In genomic region chr14:100203962-100204834, GRCh38 we compare ENCODE assay signal across 17 cellular contexts. TPM values are rescaled to one million over a fixed set of nuclear protein-coding genes. Genes with fewer than 3 reads are reported as not detected.
A peak's percentile ranks its signal among the peaks of the same experiment; 100 is the strongest.
DNase-seq lines count a peak whose midpoint lies in the region; ATAC-seq, FAIRE-seq and TF ChIP-seq lines count a peak whose summit lies in the region.
"Had no signal": no experiment of that assay in that cellular context is flagged by ENCODE, and none has a peak within 500 bp of the region (broad histone marks: within the 10 kb centered on the region; RNA-seq: fewer than 3 reads in every experiment).

No MANE protein-coding gene starts in this region.

- TF ChIP-seq CTCF in A549 (IDR thresholded peaks at IDR 0.05) (no peak), LNCaP clone FGC (IDR thresholded peaks at IDR 0.05; ENCODE audit: control insufficient read depth, extremely low read depth, insufficient read depth) (no peak), choroid plexus epithelial cell (conservative IDR thresholded peaks at IDR 0.05; ENCODE audit: low read depth, low read length) (no peak), HepG2 (CRISPR knock-in tag; IDR thresholded peaks at IDR 0.05) (peak; percentile 11; the same call in 1 of the 2 replicates), mesothelial cell of epicardium (IDR thresholded peaks at IDR 0.05; ENCODE audit: unreplicated experiment) (no peak)

- H3K9ac ChIP-seq in HepG2 (ENCODE audit: insufficient read depth, low read depth, low read length): no peak overlapping the region

- no peaks in the 10 kb centered on the region for H3K27me3 ChIP-seq in HepG2 (ENCODE audit: control insufficient read depth in 1 of 2, insufficient read depth in 2 of 2, low read length in 2 of 2)

- H3K9me3 ChIP-seq in A549 (no peaks in the 10 kb centered on the region), HepG2 (ENCODE audit: low read length) (no peaks in the 10 kb centered on the region)

- no peaks in the 10 kb centered on the region for H3K27me3 Mint-ChIP-seq in mesothelial cell of epicardium (ENCODE audit: low read depth)
- H3K27me3 Mint-ChIP-seq: T-helper 17 cell had no signal

- 38% methylated on average over 4 of the region's 4 CpGs for WGBS in A549 (ENCODE audit: missing lambda C conversion rate)
- WGBS in HepG2 (ENCODE audit: low lambda C conversion rate): 10% methylated on average over 4 of the region's 4 CpGs

- TF ChIP-seq POLR2A in A549 (IDR thresholded peaks at IDR 0.05; ENCODE audit: low read length) (no peak), HepG2 (IDR thresholded peaks at IDR 0.05; ENCODE audit: insufficient read depth in 1 of 2, low read depth in 2 of 2, low read length in 2 of 2) (no peak)

- H2AFZ ChIP-seq in HepG2 (ENCODE audit: low read length): no peak overlapping the region

- no peak for TF ChIP-seq RAD21 in A549 (conservative IDR thresholded peaks at IDR 0.05 in 1 of 2, IDR thresholded peaks at IDR 0.05 in 1 of 2)
- no peak for TF ChIP-seq RAD21 in HepG2 (CRISPR knock-in tag; IDR thresholded peaks at IDR 0.05)

- H3K27ac ChIP-seq in A549: peak overlapping the region; percentile 52 to 69; a peak in 5 of 6 replicates
- H3K27ac ChIP-seq in HepG2 (ENCODE audit: extremely low read length, insufficient read depth, low read length): peak overlapping the region; percentile 59

- peaks cover 22% of the 10 kb centered on the region for H3K4me1 ChIP-seq in A549
- peaks cover 50% of the 10 kb centered on the region for H3K4me1 ChIP-seq in HepG2 (ENCODE audit: insufficient read depth, low read length)

- in situ Hi-C loops in HepG2 (cut with HindIII; ENCODE audit: extremely low pct_ligation_motif_present, low pct_unique_long_range_greater_than_20kb): no loop called here

- no peaks in the 10 kb centered on the region for H3K9me3 Mint-ChIP-seq in mesothelial cell of epicardium
- H3K9me3 Mint-ChIP-seq: HFFc6; stimulated activated effector memory CD8-positive, alpha-beta T cell treated with anti-CD3 and anti-CD28 coated beads, Interleukin-12 subunit alpha, Interleukin-12 subunit beta, amount 100 ng/mL, for 72 hours had no signal

- intact Hi-C loops in HepG2 (cut with micrococcal nuclease; ENCODE audit: unreplicated experiment): loop anchor here (2.0 kb wide), 1 partner anchor 37 kb away; no protein-coding TSS in a partner anchor

- no peak overlapping the region for H3K27ac Mint-ChIP-seq in mesothelial cell of epicardium
- H3K27ac Mint-ChIP-seq: HFFc6; stimulated activated effector memory CD8-positive, alpha-beta T cell treated with anti-CD3 and anti-CD28 coated beads, Interleukin-12 subunit alpha, Interleukin-12 subunit beta, amount 100 ng/mL, for 72 hours; T-helper 17 cell had no signal

- H3K4me1 Mint-ChIP-seq in mesothelial cell of epicardium: no peaks in the 10 kb centered on the region
- H3K4me1 Mint-ChIP-seq: stimulated activated effector memory CD8-positive, alpha-beta T cell treated with anti-CD3 and anti-CD28 coated beads, Interleukin-12 subunit alpha, Interleukin-12 subunit beta, amount 100 ng/mL, for 72 hours; T-helper 17 cell had no signal

- CTCF ChIA-PET in A549 (lab: Yijun Ruan, JAX): interaction anchor here (0.6 to 4.2 kb wide), 5 partner anchors 9 to 109 kb away, joined by 3 to 53 read pairs (median 4); no protein-coding TSS in a partner anchor
- CTCF ChIA-PET in HepG2 (lab: Yijun Ruan, JAX; ENCODE audit: low intra/inter-chr PET ratio, low total read pairs): no interaction called here

- TF ChIP-seq EP300 in A549 (IDR thresholded peaks at IDR 0.05): peak in 1 of 2 experiments; percentile 34; a peak in 1 of 5 replicates
- peak in 1 of 2 experiments; percentile 79; a peak in 2 of 4 replicates for TF ChIP-seq EP300 in HepG2 (IDR thresholded peaks at IDR 0.05; ENCODE audit: low read depth in 2 of 2, low read length in 2 of 2)
- peak; percentile 41; the same call in 1 of the 2 replicates for TF ChIP-seq EP300 in HepG2 (CRISPR knock-in tag; IDR thresholded peaks at IDR 0.05; ENCODE audit: borderline replicate concordance)

- H3K36me3 Mint-ChIP-seq in mesothelial cell of epicardium: peaks cover 10% of the 10 kb centered on the region
- H3K36me3 Mint-ChIP-seq: stimulated activated effector memory CD8-positive, alpha-beta T cell treated with anti-CD3 and anti-CD28 coated beads, Interleukin-12 subunit alpha, Interleukin-12 subunit beta, amount 100 ng/mL, for 72 hours had no signal

- no peak overlapping the region for H3K4me3 Mint-ChIP-seq in mesothelial cell of epicardium
- H3K4me3 Mint-ChIP-seq: HFFc6; stimulated activated effector memory CD8-positive, alpha-beta T cell treated with anti-CD3 and anti-CD28 coated beads, Interleukin-12 subunit alpha, Interleukin-12 subunit beta, amount 100 ng/mL, for 72 hours; T-helper 17 cell had no signal

- ATAC-seq in A549: peak; percentile 71 to 81
- peak; percentile 89 for ATAC-seq in HepG2
- ATAC-seq in HG02938 (IDR thresholded peaks at IDR 0.05; ENCODE audit: unreplicated experiment): no peak
- no peak for ATAC-seq in HG02798 (IDR thresholded peaks at IDR 0.05; ENCODE audit: poor library complexity, unreplicated experiment)
- ATAC-seq: stimulated activated effector memory CD8-positive, alpha-beta T cell treated with anti-CD3 and anti-CD28 coated beads, Interleukin-12 subunit alpha, Interleukin-12 subunit beta, amount 100 ng/mL, for 72 hours; T-helper 17 cell had no signal

- H3K36me3 ChIP-seq in HepG2 (replicated peaks in 1 of 2; ENCODE audit: control insufficient read depth in 1 of 2, insufficient read depth in 2 of 2, low read length in 2 of 2): no peaks in the 10 kb centered on the region

- no TSS peak for BruUV-seq in HepG2 (replicated peaks; lab: Mats Ljungman, UMichigan)

- no peaks in the 10 kb centered on the region for H3K79me2 ChIP-seq in HepG2 (ENCODE audit: insufficient read depth, low read length)

- H4K20me1 ChIP-seq in HepG2 (ENCODE audit: insufficient read depth, low read length): no peaks in the 10 kb centered on the region

- FAIRE-seq in A549 (lab: Jason Lieb, UNC) (peak; percentile 77), HepG2 (lab: Jason Lieb, UNC) (peak; percentile 99)

- peak in 1 of 2 experiments; percentile 79 for DNase-seq in A549 (ENCODE audit: low read depth in 1 of 2, low spot score in 1 of 2)
- peak; percentile 21 for DNase-seq in LNCaP clone FGC (ENCODE audit: low read depth)
- DNase-seq in choroid plexus epithelial cell (ENCODE audit: low read depth): peak; percentile 76
- peak; percentile 96 for DNase-seq in HepG2 (ENCODE audit: low spot score)
- no peak for DNase-seq in midbrain (lab: John Stamatoyannopoulos, UW)
- DNase-seq in mesothelial cell of epicardium (ENCODE audit: low spot score in 2 of 2, unreplicated experiment in 2 of 2): no peak
- DNase-seq: ACHN; activated naive CD4-positive, alpha-beta T cell treated with Interleukin-2 at 50 U/mL for 16 hours; effector CD8-positive, alpha-beta T cell; GDM1; HFFc6; MV-4-11; T-helper 17 cell had no signal

- POLR2A ChIA-PET in A549 (lab: Yijun Ruan, JAX): interaction anchor here (0.5 to 2.1 kb wide), 3 partner anchors 9 to 11 kb away, joined by 3 to 7 read pairs (median 4); no protein-coding TSS in a partner anchor
- POLR2A ChIA-PET in HepG2 (lab: Yijun Ruan, JAX): interaction anchor here (0.9 to 3.8 kb wide), 6 partner anchors 9 to 68 kb away, joined by 3 to 48 read pairs (median 22); no protein-coding TSS in a partner anchor

- H3K4me3 ChIP-seq in A549: no peak overlapping the region
- H3K4me3 ChIP-seq in LNCaP clone FGC (ENCODE audit: low read depth, low read length): no peak overlapping the region
- no peak overlapping the region for H3K4me3 ChIP-seq in choroid plexus epithelial cell (ENCODE audit: low read depth, low read length)
- H3K4me3 ChIP-seq in HepG2 (replicated peaks in 1 of 3; ENCODE audit: insufficient read depth in 1 of 3, low read depth in 2 of 3, low read length in 3 of 3): no peak overlapping the region; a peak in 1 of 6 replicates
- H3K4me3 ChIP-seq: smooth muscle cell had no signal

- H3K4me2 ChIP-seq in A549 (peak overlapping the region; percentile 62), HepG2 (ENCODE audit: low read depth, low read length) (peak overlapping the region; percentile 53)
- H3K4me2 ChIP-seq: smooth muscle cell had no signal

RNA-seq across cellular contexts. Expression of gene YY1, which starts 34.7 kb away (rescaled TPM):
- polyA plus RNA-seq in A549 (2011; rRNA removed) (61.6 and 65.8 TPM in 2 replicates), A549 (2017; fragmentation: RNase III; extraction: RNeasy Plus Mini Kit Qiagen cat#74134 plus additional on column Dnase treatment) (58.1 to 59.6 TPM (median 58.4 TPM) in 3 replicates), HepG2 (2011; rRNA removed) (23.9 and 29.4 TPM in 2 replicates)
- polyA plus RNA-seq in A549 (2012; cell fraction: cytosol; rRNA removed): 23.0 and 24.3 TPM in 2 replicates
- polyA plus RNA-seq in A549 (2012; cell fraction: nucleus; rRNA removed): 22.9 and 23.5 TPM in 2 replicates
- polyA minus RNA-seq in A549 (2011; rRNA and poly(A)+ RNA removed): 27.6 and 36.8 TPM in 2 replicates
- total RNA-seq in HepG2 (2016; rRNA removed; fragmentation: Illumina TruSeq; extraction: Trizol) (62.8 and 68.1 TPM in 2 replicates), mesothelial cell of epicardium (89.0 to 94.5 TPM (median 91.9 TPM) in 3 replicates)
- 18.9 and 19.0 TPM in 2 replicates for total RNA-seq in HepG2 (2016; cell fraction: cytosol; rRNA removed; fragmentation: Illumina TruSeq; extraction: Trizol; ENCODE audit: low read depth)
- total RNA-seq in HepG2 (2016; cell fraction: insoluble cytoplasmic fraction; rRNA removed; fragmentation: Illumina TruSeq; extraction: Trizol): 58.6 and 68.6 TPM in 2 replicates
- total RNA-seq in HepG2 (2016; cell fraction: membrane; rRNA removed; fragmentation: Illumina TruSeq; extraction: Trizol): 65.4 and 80.0 TPM in 2 replicates
- 38.0 and 40.7 TPM in 2 replicates for total RNA-seq in HepG2 (2016; cell fraction: nucleus; rRNA removed; fragmentation: Illumina TruSeq; extraction: Trizol)
- 13.8 and 18.5 TPM in 2 replicates for polyA plus RNA-seq in HepG2 (2011; cell fraction: cytosol; rRNA removed)
- polyA plus RNA-seq in HepG2 (2011; cell fraction: nucleus; rRNA removed): 23.8 and 24.4 TPM in 2 replicates
- 43.4 and 54.0 TPM in 2 replicates for polyA plus RNA-seq in HepG2 (2012)
- polyA plus RNA-seq in HepG2 (2016; cell fraction: cytosol; fragmentation: Illumina TruSeq; extraction: Trizol; ENCODE audit: low read depth): 29.1 and 32.3 TPM in 2 replicates
- polyA plus RNA-seq in HepG2 (2016; cell fraction: insoluble cytoplasmic fraction; fragmentation: Illumina TruSeq; extraction: Trizol; ENCODE audit: low read depth): 93.6 and 111 TPM in 2 replicates
- 65.2 and 73.0 TPM in 2 replicates for polyA plus RNA-seq in HepG2 (2016; cell fraction: membrane; fragmentation: Illumina TruSeq; extraction: Trizol; ENCODE audit: low read depth)
- 82.8 and 91.4 TPM in 2 replicates for polyA plus RNA-seq in HepG2 (2016; cell fraction: nucleus; fragmentation: Illumina TruSeq; extraction: Trizol; ENCODE audit: insufficient read depth, low read depth)
- 24.4 and 42.6 TPM in 2 replicates for polyA minus RNA-seq in HepG2 (2011; rRNA and poly(A)+ RNA removed; ENCODE audit: low replicate concordance)
- 17.8 and 23.1 TPM in 2 replicates for polyA minus RNA-seq in HepG2 (2011; cell fraction: cytosol; rRNA and poly(A)+ RNA removed)
- 36.4 and 41.8 TPM in 2 replicates for polyA minus RNA-seq in HepG2 (2011; cell fraction: nucleus; rRNA and poly(A)+ RNA removed)

RNA-seq across cellular contexts. Expression of gene DEGS2, which starts 44.8 kb away (rescaled TPM):
- polyA plus RNA-seq in A549 (2011; rRNA removed): 0.38 and 0.93 TPM in 2 replicates
- polyA plus RNA-seq in A549 (2012; cell fraction: cytosol; rRNA removed): 1.2 and 1.9 TPM in 2 replicates
- polyA plus RNA-seq in A549 (2012; cell fraction: nucleus; rRNA removed): 2.1 and 4.4 TPM in 2 replicates
- 1.1 to 2.3 TPM (median 1.6 TPM) in 3 replicates for polyA plus RNA-seq in A549 (2017; fragmentation: RNase III; extraction: RNeasy Plus Mini Kit Qiagen cat#74134 plus additional on column Dnase treatment)
- 0.39 and 0.91 TPM in 2 replicates for polyA minus RNA-seq in A549 (2011; rRNA and poly(A)+ RNA removed)
- total RNA-seq in HepG2 (2016; rRNA removed; fragmentation: Illumina TruSeq; extraction: Trizol): 0.09 TPM in 1 of 2 replicates, not detected in the other
- 0.18 and 0.30 TPM in 2 replicates for total RNA-seq in HepG2 (2016; cell fraction: cytosol; rRNA removed; fragmentation: Illumina TruSeq; extraction: Trizol; ENCODE audit: low read depth)
- 0.04 TPM in 2 replicates for total RNA-seq in HepG2 (2016; cell fraction: insoluble cytoplasmic fraction; rRNA removed; fragmentation: Illumina TruSeq; extraction: Trizol)
- total RNA-seq in HepG2 (2016; cell fraction: membrane; rRNA removed; fragmentation: Illumina TruSeq; extraction: Trizol): 0.07 and 0.19 TPM in 2 replicates
- 0.12 and 0.28 TPM in 2 replicates for total RNA-seq in HepG2 (2016; cell fraction: nucleus; rRNA removed; fragmentation: Illumina TruSeq; extraction: Trizol)
- polyA plus RNA-seq in HepG2 (2011; rRNA removed): 0.09 and 0.14 TPM in 2 replicates
- 0.15 and 0.30 TPM in 2 replicates for polyA plus RNA-seq in HepG2 (2011; cell fraction: cytosol; rRNA removed)
- 1.6 and 2.0 TPM in 2 replicates for polyA plus RNA-seq in HepG2 (2011; cell fraction: nucleus; rRNA removed)
- 0.25 and 0.91 TPM in 2 replicates for polyA plus RNA-seq in HepG2 (2012)
- not detected in 2 replicates for polyA plus RNA-seq in HepG2 (2016; cell fraction: cytosol; fragmentation: Illumina TruSeq; extraction: Trizol; ENCODE audit: low read depth)
- 0.07 TPM in 1 of 2 replicates, not detected in the other for polyA plus RNA-seq in HepG2 (2016; cell fraction: insoluble cytoplasmic fraction; fragmentation: Illumina TruSeq; extraction: Trizol; ENCODE audit: low read depth)
- not detected in 2 replicates for polyA plus RNA-seq in HepG2 (2016; cell fraction: membrane; fragmentation: Illumina TruSeq; extraction: Trizol; ENCODE audit: low read depth)
- 0.22 TPM in 1 of 2 replicates, not detected in the other for polyA plus RNA-seq in HepG2 (2016; cell fraction: nucleus; fragmentation: Illumina TruSeq; extraction: Trizol; ENCODE audit: insufficient read depth, low read depth)
- 0.30 and 1.6 TPM in 2 replicates for polyA minus RNA-seq in HepG2 (2011; rRNA and poly(A)+ RNA removed; ENCODE audit: low replicate concordance)
- polyA minus RNA-seq in HepG2 (2011; cell fraction: cytosol; rRNA and poly(A)+ RNA removed): 0.26 and 0.30 TPM in 2 replicates
- 0.37 and 0.90 TPM in 2 replicates for polyA minus RNA-seq in HepG2 (2011; cell fraction: nucleus; rRNA and poly(A)+ RNA removed)
- total RNA-seq in mesothelial cell of epicardium: 1.5 to 2.1 TPM (median 1.6 TPM) in 3 replicates
- total RNA-seq: HFFc6 had no signal

Comparison
In these comparisons a context has a peak if more than half of its experiments do, and no peak if none do; other contexts are left out.
1. ATAC-seq: peak in A549 (2 of 2) and HepG2 (single experiment); none in HG02938 (single experiment) and HG02798 (single experiment).
2. DNase-seq: peak in LNCaP clone FGC (single experiment), choroid plexus epithelial cell (single experiment) and HepG2 (single experiment); none in midbrain (single experiment) and mesothelial cell of epicardium (0 of 2).
3. Of the 38 proteins assayed by ChIP-seq in both HepG2 and A549: peak only in HepG2: CHD4, CTCF, ESRRA, HDAC2, KDM1A and MAX; only in A549: none; in both: CEBPB; in neither: 28; mixed calls (peak in some experiments, not most) for 3.